ENCODE assay signal across 21 cellular contexts in genomic region chr7:9523579-9523978, GRCh38.
DNase-seq lines count a peak whose midpoint lies in the region; ATAC-seq, FAIRE-seq and TF ChIP-seq lines count a peak whose summit lies in the region.
"Had no signal": no experiment of that assay in that cellular context is flagged by ENCODE, and none has a peak within 500 bp of the region (broad histone marks: within the 10 kb centered on the region; RNA-seq: fewer than 3 reads in every experiment).

No MANE protein-coding gene starts in this region.

- FAIRE-seq in G401.6 (lab: Jason Lieb, UNC) (peak; percentile 99), frontal cortex (lab: Jason Lieb, UNC) (peak; percentile 42), small intestine (lab: Jason Lieb, UNC) (peak; percentile 86)
- FAIRE-seq: D721Med, GM12892, H1 had no signal

- no peaks in the 10 kb centered on the region for H3K36me3 ChIP-seq in small intestine (ENCODE audit: control insufficient read depth in 2 of 2, insufficient read depth in 2 of 2, low read length in 2 of 2)
- H3K36me3 ChIP-seq: BLaER1 had no signal

- WGBS in small intestine, 3 donors: 88 to 100% (median 100%) methylated on average over 2 of the region's 2 CpGs

- no peaks in the 10 kb centered on the region for H3K9me3 Mint-ChIP-seq in WTC11
- H3K9me3 Mint-ChIP-seq in activated T-helper 17 cell treated with anti-CD3 and anti-CD28 coated beads, Interleukin-2, amount 50 U/mL, for 72 hours: peaks cover 15% of the 10 kb centered on the region
- H3K9me3 Mint-ChIP-seq: CD4-positive, alpha-beta T cell had no signal

- H3K36me3 Mint-ChIP-seq in WTC11: no peaks in the 10 kb centered on the region
- no peaks in the 10 kb centered on the region for H3K36me3 Mint-ChIP-seq in activated T-helper 17 cell treated with anti-CD3 and anti-CD28 coated beads, Interleukin-2, amount 50 U/mL, for 72 hours (ENCODE audit: low read depth)
- H3K36me3 Mint-ChIP-seq: CD14-positive monocyte had no signal

- ATAC-seq in WTC11 (no peak), GM21447 (IDR thresholded peaks at IDR 0.05; ENCODE audit: unreplicated experiment) (no peak)
- ATAC-seq in activated T-helper 17 cell treated with anti-CD3 and anti-CD28 coated beads, Interleukin-2, amount 50 U/mL, for 72 hours (replicated peaks): no peak

- no peaks in the 10 kb centered on the region for H3K27me3 Mint-ChIP-seq in WTC11 (ENCODE audit: low read depth)
- H3K27me3 Mint-ChIP-seq in activated T-helper 17 cell treated with anti-CD3 and anti-CD28 coated beads, Interleukin-2, amount 50 U/mL, for 72 hours: no peaks in the 10 kb centered on the region
- H3K27me3 Mint-ChIP-seq: CD4-positive, alpha-beta T cell; CD8-positive, alpha-beta memory T cell had no signal

- CTCF ChIA-PET in WTC11 (lab: Charles Lee): no interaction called here

- H3K9me3 ChIP-seq in small intestine (ENCODE audit: control insufficient read depth, low read depth): no peaks in the 10 kb centered on the region
- H3K9me3 ChIP-seq: BLaER1 had no signal

- no peaks in the 10 kb centered on the region for H3K27me3 ChIP-seq in small intestine (ENCODE audit: control insufficient read depth in 2 of 2, insufficient read depth in 2 of 2, low read length in 2 of 2)
- H3K27me3 ChIP-seq: BLaER1 had no signal

- no peak overlapping the region for H3K27ac Mint-ChIP-seq in WTC11
- no peak overlapping the region for H3K27ac Mint-ChIP-seq in activated T-helper 17 cell treated with anti-CD3 and anti-CD28 coated beads, Interleukin-2, amount 50 U/mL, for 72 hours
- H3K27ac Mint-ChIP-seq: CD14-positive monocyte; CD4-positive, alpha-beta T cell; CD8-positive, alpha-beta memory T cell had no signal

- no peak overlapping the region for H3K27ac ChIP-seq in small intestine (ENCODE audit: low read depth in 1 of 2, low read length in 1 of 2)
- H3K27ac ChIP-seq: BLaER1, GM23248 had no signal

- POLR2A ChIA-PET in WTC11 (lab: Charles Lee): no interaction called here

- no peaks in the 10 kb centered on the region for H3K4me1 Mint-ChIP-seq in WTC11
- H3K4me1 Mint-ChIP-seq in activated T-helper 17 cell treated with anti-CD3 and anti-CD28 coated beads, Interleukin-2, amount 50 U/mL, for 72 hours: no peaks in the 10 kb centered on the region
- H3K4me1 Mint-ChIP-seq: CD14-positive monocyte; CD8-positive, alpha-beta memory T cell had no signal

- H3K4me1 ChIP-seq in small intestine (ENCODE audit: control insufficient read depth in 2 of 2, insufficient read depth in 1 of 2, low read depth in 1 of 2, low read length in 1 of 2): no peaks in the 10 kb centered on the region
- H3K4me1 ChIP-seq: BLaER1 had no signal

- DNase-seq in WTC11 (ENCODE audit: low spot score): no peak
- no peak for DNase-seq in frontal cortex (ENCODE audit: low spot score in 2 of 2)
- DNase-seq in small intestine: no peak
- no peak for DNase-seq in GF-D8 (lab: John Stamatoyannopoulos, UW)
- DNase-seq: 8988T; CD4-positive, alpha-beta T cell; CD8-positive, alpha-beta memory T cell; DMS 273 treated with DMSO at 0.1 percent for 48 hours; DMS79; EL; GM23248; H7; HCEC 1CT had no signal

- TF ChIP-seq CTCF in WTC11 (IDR thresholded peaks at IDR 0.05): no peak

- no peak overlapping the region for H3K4me3 Mint-ChIP-seq in WTC11
- no peak overlapping the region for H3K4me3 Mint-ChIP-seq in activated T-helper 17 cell treated with anti-CD3 and anti-CD28 coated beads, Interleukin-2, amount 50 U/mL, for 72 hours
- H3K4me3 Mint-ChIP-seq: CD14-positive monocyte; CD4-positive, alpha-beta T cell had no signal

- H3K4me3 ChIP-seq in small intestine (ENCODE audit: low read depth in 1 of 2, low read length in 2 of 2): no peak overlapping the region
- H3K4me3 ChIP-seq: BLaER1, GM23248 had no signal

TF ChIP-seq in WTC11, 78 proteins besides CTCF, POLR2A, EP300 and RAD21:
- TF ChIP-seq TEAD1 (CRISPR knock-in tag; IDR thresholded peaks at IDR 0.05) (no peak), HMGA2 (CRISPR knock-in tag; IDR thresholded peaks at IDR 0.05) (peak; percentile 91; the same call in 1 of the 2 replicates)
